In the genomic region with DNA sequence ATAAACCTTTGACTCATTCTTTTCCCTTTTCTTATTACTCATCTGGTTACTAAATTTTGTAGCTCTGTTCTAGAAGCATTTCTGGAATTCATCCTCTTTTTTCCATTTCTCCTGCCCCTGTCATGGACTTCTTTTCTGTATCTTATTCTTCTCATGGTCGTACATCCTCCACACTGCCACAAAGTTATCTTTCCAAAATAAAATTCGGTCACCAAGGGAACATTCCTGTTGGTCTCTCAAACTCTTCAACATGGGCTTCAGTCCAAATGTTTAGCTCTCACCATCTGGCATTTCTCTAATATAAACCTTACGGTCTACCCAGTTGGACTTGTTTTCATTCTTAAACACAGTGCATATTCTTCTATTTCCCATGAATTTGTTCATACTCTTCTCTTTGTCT, we compare ENCODE assay signal across 14 cellular contexts.
DNase-seq lines count a peak whose midpoint lies in the region; ATAC-seq and TF ChIP-seq lines count a peak whose summit lies in the region.
"Had no signal": no experiment of that assay in that cellular context is flagged by ENCODE, and none has a peak within 500 bp of the region (broad histone marks: within the 10 kb centered on the region; RNA-seq: fewer than 3 reads in every experiment).

No MANE protein-coding gene starts in this region.

- peaks cover 37% of the 10 kb centered on the region for H3K9me3 Mint-ChIP-seq in osteocyte (ENCODE audit: unreplicated experiment)
- H3K9me3 Mint-ChIP-seq in activated CD4-positive, alpha-beta T cell treated with anti-CD3 and anti-CD28 coated beads for 36 hours (ENCODE audit: low read depth) = peaks cover 17% of the 10 kb centered on the region

- CTCF ChIA-PET in activated CD4-positive, alpha-beta T cell treated with anti-CD3 and anti-CD28 coated beads for 36 hours (lab: Charles Lee) = no interaction called here

- intact Hi-C loops in activated CD4-positive, alpha-beta T cell treated with anti-CD3 and anti-CD28 coated beads for 36 hours (cut with DNase I, micrococcal nuclease) = no loop called here
- intact Hi-C loops in Right ventricle myocardium inferior (cut with DNase I) = no loop called here

- H3K4me3 ChIP-seq in choroid plexus epithelial cell (ENCODE audit: low read depth, low read length) = no peak overlapping the region
- H3K4me3 ChIP-seq: SK-N-MC had no signal

- H3K4me1 Mint-ChIP-seq in osteocyte (ENCODE audit: unreplicated experiment) = peaks cover 25% of the 10 kb centered on the region
- no peaks in the 10 kb centered on the region for H3K4me1 Mint-ChIP-seq in activated CD4-positive, alpha-beta T cell treated with anti-CD3 and anti-CD28 coated beads for 36 hours
- H3K4me1 Mint-ChIP-seq: T-cell had no signal

- no peak overlapping the region for H3K4me3 Mint-ChIP-seq in osteocyte (ENCODE audit: unreplicated experiment)
- no peak overlapping the region for H3K4me3 Mint-ChIP-seq in activated CD4-positive, alpha-beta T cell treated with anti-CD3 and anti-CD28 coated beads for 36 hours
- H3K4me3 Mint-ChIP-seq: T-cell had no signal

- H3K36me3 Mint-ChIP-seq in osteocyte (ENCODE audit: unreplicated experiment) = peaks cover 9% of the 10 kb centered on the region
- no peaks in the 10 kb centered on the region for H3K36me3 Mint-ChIP-seq in activated CD4-positive, alpha-beta T cell treated with anti-CD3 and anti-CD28 coated beads for 36 hours (ENCODE audit: low read depth)
- H3K36me3 Mint-ChIP-seq: T-cell had no signal

- H3K27ac Mint-ChIP-seq in osteocyte (ENCODE audit: unreplicated experiment) = peak overlapping the region; percentile 83
- no peak overlapping the region for H3K27ac Mint-ChIP-seq in activated CD4-positive, alpha-beta T cell treated with anti-CD3 and anti-CD28 coated beads for 36 hours
- H3K27ac Mint-ChIP-seq: T-cell had no signal

- no peaks in the 10 kb centered on the region for H3K27me3 Mint-ChIP-seq in osteocyte (ENCODE audit: unreplicated experiment)
- no peaks in the 10 kb centered on the region for H3K27me3 Mint-ChIP-seq in activated CD4-positive, alpha-beta T cell treated with anti-CD3 and anti-CD28 coated beads for 36 hours
- H3K27me3 Mint-ChIP-seq: T-cell had no signal

- ATAC-seq in activated CD4-positive, alpha-beta T cell treated with anti-CD3 and anti-CD28 coated beads for 36 hours = no peak
- ATAC-seq in Right ventricle myocardium inferior = no peak
- ATAC-seq: T-cell had no signal

- POLR2A ChIA-PET in activated CD4-positive, alpha-beta T cell treated with anti-CD3 and anti-CD28 coated beads for 36 hours (lab: Charles Lee) = no interaction called here

- TF ChIP-seq CTCF in choroid plexus epithelial cell (conservative IDR thresholded peaks at IDR 0.05; ENCODE audit: low read depth, low read length) = no peak
- TF ChIP-seq CTCF in osteocyte (IDR thresholded peaks at IDR 0.05) = no peak

- peak; percentile 36 for DNase-seq in M059J (ENCODE audit: low read depth)
- DNase-seq in NCI-H446 treated with DMSO at 0.1 percent for 48 hours (lab: John Stamatoyannopoulos, UW) = peak; percentile 89
- peak; percentile 62 for DNase-seq in choroid plexus epithelial cell (ENCODE audit: low read depth)
- DNase-seq in osteocyte (ENCODE audit: extremely low spot score, unreplicated experiment) = no peak
- no peak for DNase-seq in activated CD4-positive, alpha-beta T cell treated with anti-CD3 and anti-CD28 coated beads for 36 hours
- no peak for DNase-seq in NCI-H748 (lab: John Stamatoyannopoulos, UW; ENCODE audit: unreplicated experiment)
- no peak for DNase-seq in Right ventricle myocardium inferior (ENCODE audit: missing footprints)
- DNase-seq: C1 segment of cervical spinal cord, HCEC 1CT, Kasumi-1, NCI-H1436, NCI-H526, T-cell had no signal

Comparison
In these comparisons a context has a peak if more than half of its experiments do, and no peak if none do; other contexts are left out.
1. DNase-seq: peak in M059J (single experiment), NCI-H446 treated with DMSO at 0.1 percent for 48 hours (single experiment) and choroid plexus epithelial cell (single experiment); none in osteocyte (single experiment), activated CD4-positive, alpha-beta T cell treated with anti-CD3 and anti-CD28 coated beads for 36 hours (single experiment), NCI-H748 (single experiment) and Right ventricle myocardium inferior (single experiment).